Comparison of ENCODE assay signal across 13 cellular contexts in genomic region chr4:121785479-121785878, GRCh38. TPM values are rescaled to one million over a fixed set of nuclear protein-coding genes. Genes with fewer than 3 reads are reported as not detected.
DNase-seq lines count a peak whose midpoint lies in the region; ATAC-seq and TF ChIP-seq lines count a peak whose summit lies in the region.
"Had no signal": no experiment of that assay in that cellular context is flagged by ENCODE, and none has a peak within 500 bp of the region (broad histone marks: within the 10 kb centered on the region; RNA-seq: fewer than 3 reads in every experiment).

No MANE protein-coding gene starts in this region.

- DNase-seq in LHCN-M2 (ENCODE audit: low read depth) (peak; percentile 92), brain microvascular endothelial cell (no peak), left cardiac atrium (no peak), superior temporal gyrus (ENCODE audit: extremely low spot score) (peak; percentile 59), NCI-H1105 (lab: John Stamatoyannopoulos, UW) (no peak)
- no peak for DNase-seq in activated naive CD8-positive, alpha-beta T cell treated with anti-CD3 and anti-CD28 coated beads, Interleukin-2, amount 50 U/mL, for 24 hours
- DNase-seq: activated T-cell treated with anti-CD3 and anti-CD28 coated beads for 4 hours, midbrain, NCI-H187, NCI-H82, psoas muscle, WERI-Rb-1 had no signal

- intact Hi-C loops in left cardiac atrium (cut with DNase I) = no loop called here

- no peak overlapping the region for H3K27ac Mint-ChIP-seq in activated naive CD8-positive, alpha-beta T cell treated with anti-CD3 and anti-CD28 coated beads, Interleukin-2, amount 50 U/mL, for 24 hours

- peaks cover 24% of the 10 kb centered on the region for H3K27me3 Mint-ChIP-seq in activated naive CD8-positive, alpha-beta T cell treated with anti-CD3 and anti-CD28 coated beads, Interleukin-2, amount 50 U/mL, for 24 hours

- in situ Hi-C loops in brain microvascular endothelial cell (cut with HindIII; ENCODE audit: low pct_ligation_motif_present, low sequenced_read_pairs) = no loop called here

- H3K4me3 ChIP-seq in brain microvascular endothelial cell (ENCODE audit: low read depth, low read length) = no peak overlapping the region
- H3K4me3 ChIP-seq: psoas muscle had no signal

- no peaks in the 10 kb centered on the region for H3K9me3 Mint-ChIP-seq in activated naive CD8-positive, alpha-beta T cell treated with anti-CD3 and anti-CD28 coated beads, Interleukin-2, amount 50 U/mL, for 24 hours

- H3K27me3 ChIP-seq in brain microvascular endothelial cell (replicated peaks) = no peaks in the 10 kb centered on the region

- H3K4me1 Mint-ChIP-seq in activated naive CD8-positive, alpha-beta T cell treated with anti-CD3 and anti-CD28 coated beads, Interleukin-2, amount 50 U/mL, for 24 hours = no peaks in the 10 kb centered on the region

- no peak overlapping the region for H3K4me3 Mint-ChIP-seq in activated naive CD8-positive, alpha-beta T cell treated with anti-CD3 and anti-CD28 coated beads, Interleukin-2, amount 50 U/mL, for 24 hours

- H3K36me3 Mint-ChIP-seq in activated naive CD8-positive, alpha-beta T cell treated with anti-CD3 and anti-CD28 coated beads, Interleukin-2, amount 50 U/mL, for 24 hours (ENCODE audit: low read depth) = no peaks in the 10 kb centered on the region

- no peak for TF ChIP-seq CTCF in brain microvascular endothelial cell (IDR thresholded peaks at IDR 0.05; ENCODE audit: low read depth, low read length, missing control alignments)

- H3K27ac ChIP-seq in brain microvascular endothelial cell = peak overlapping the region; percentile 91
- H3K27ac ChIP-seq: psoas muscle, WERI-Rb-1 had no signal

- H3K36me3 ChIP-seq in brain microvascular endothelial cell (replicated peaks) = no peaks in the 10 kb centered on the region
- H3K36me3 ChIP-seq: WERI-Rb-1 had no signal

- ATAC-seq in left cardiac atrium = peak; percentile 68 to 89
- no peak for ATAC-seq in GM21737 (IDR thresholded peaks at IDR 0.05; ENCODE audit: unreplicated experiment)
- ATAC-seq in activated naive CD8-positive, alpha-beta T cell treated with anti-CD3 and anti-CD28 coated beads, Interleukin-2, amount 50 U/mL, for 24 hours = no peak

RNA-seq across cellular contexts. Expression of gene EXOSC9, which starts 15.6 kb away (rescaled TPM):
- total RNA-seq in LHCN-M2 (2014; rRNA removed) (87.1 and 103 TPM in 2 replicates), left cardiac atrium (10 to 100 TPM; 11.0 to 15.1 TPM)
- 38.0 TPM for polyA plus RNA-seq in LHCN-M2 (2012)

RNA-seq across cellular contexts. Expression of gene SMIM43, which starts 20.5 kb away (rescaled TPM):
- total RNA-seq in LHCN-M2 (2014; rRNA removed) = 3.3 and 5.8 TPM in 2 replicates
- 1.7 TPM for polyA plus RNA-seq in LHCN-M2 (2012)
- not detected for total RNA-seq in left cardiac atrium
- total RNA-seq: psoas muscle had no signal

RNA-seq across cellular contexts. Expression of gene CCNA2, which starts 38.2 kb away (rescaled TPM):
- 165 and 168 TPM in 2 replicates for total RNA-seq in LHCN-M2 (2014; rRNA removed)
- 29.3 TPM for polyA plus RNA-seq in LHCN-M2 (2012)
- 1 to 10 TPM in 1 of 2 donors, under 1 TPM in 1; 0.26 to 1.7 TPM for total RNA-seq in left cardiac atrium

Comparison
In these comparisons a context has a peak if more than half of its experiments do, and no peak if none do; other contexts are left out.
1. DNase-seq: peak in LHCN-M2 (single experiment) and superior temporal gyrus (single experiment); none in brain microvascular endothelial cell (single experiment), left cardiac atrium (single experiment), NCI-H1105 (single experiment) and activated naive CD8-positive, alpha-beta T cell treated with anti-CD3 and anti-CD28 coated beads, Interleukin-2, amount 50 U/mL, for 24 hours (single experiment).
2. ATAC-seq: peak in left cardiac atrium (2 of 2); none in GM21737 (single experiment) and activated naive CD8-positive, alpha-beta T cell treated with anti-CD3 and anti-CD28 coated beads, Interleukin-2, amount 50 U/mL, for 24 hours (single experiment).
3. RNA of gene CCNA2, which starts 38.2 kb away (total RNA-seq): 165 to 168 TPM in LHCN-M2; 0.26 to 1.7 TPM in left cardiac atrium; every median in the first group is over 10 times any median in the second.